ENCODE assay signal across 1 cellular context in genomic region chr6:136822379-136823127, GRCh38.
TF ChIP-seq lines count a peak whose summit lies in the region.

TSS of gene PEX7 (plus strand) at chr6:136822592. CDS start at chr6:136822666, 74 bp downstream.

TF ChIP-seq in WTC11, 78 proteins besides CTCF, POLR2A, EP300 and RAD21 (continued from another document):
- no peak for TF ChIP-seq RORB (CRISPR knock-in tag; IDR thresholded peaks at IDR 0.05)
- TF ChIP-seq IRF2 (CRISPR knock-in tag; IDR thresholded peaks at IDR 0.05; ENCODE audit: borderline replicate concordance, low read depth): no peak
- TF ChIP-seq NR2C2 (CRISPR knock-in tag; IDR thresholded peaks at IDR 0.05): no peak
